In genomic region chr9:7982907-7983306, GRCh38 we compare ENCODE assay signal across 12 cellular contexts.
DNase-seq lines count a peak whose midpoint lies in the region; ATAC-seq lines count a peak whose summit lies in the region.
"Had no signal": no experiment of that assay in that cellular context is flagged by ENCODE, and none has a peak within 500 bp of the region (broad histone marks: within the 10 kb centered on the region; RNA-seq: fewer than 3 reads in every experiment).

No MANE protein-coding gene starts in this region.

- peak; percentile 11 for DNase-seq in stimulated activated CD4-positive, alpha-beta T cell treated with anti-CD3 and anti-CD28 coated beads, Interleukin-15, amount 100 ng/mL, for 24 hours
- DNase-seq in stimulated activated CD4-positive, alpha-beta T cell treated with anti-CD3 and anti-CD28 coated beads, Interleukin-2, amount 100 ng/mL, for 48 hours: no peak
- DNase-seq in T-helper 2 cell treated with Interferon-gamma antibody and Interleukin-4, amounts not matched to agents 5 μg/mL and 100 μg/mL, for 36 hours (ENCODE audit: low spot score): no peak
- DNase-seq in globus pallidus (ENCODE audit: low spot score): peak; percentile 35
- no peak for DNase-seq in stimulated activated naive CD4-positive, alpha-beta T cell treated with Interleukin-2 at 50 U/mL for 16 hours (lab: John Stamatoyannopoulos, UW)
- DNase-seq in NCI-H748 (lab: John Stamatoyannopoulos, UW; ENCODE audit: unreplicated experiment): no peak
- DNase-seq in DMS79 (lab: John Stamatoyannopoulos, UW): no peak
- DNase-seq: activated CD8-positive, alpha-beta memory T cell treated with anti-CD3 and anti-CD28 coated beads, Interleukin-2, amount 50 U/mL, for 48 hours; IMR-90; NCI-H1436; NCI-H510A treated with DMSO at 0.1 percent for 48 hours had no signal

- H3K27ac Mint-ChIP-seq in T-helper 2 cell treated with Interferon-gamma antibody and Interleukin-4, amounts not matched to agents 5 μg/mL and 100 μg/mL, for 36 hours: peak overlapping the region; percentile 82

- peak overlapping the region; percentile 30 for H3K4me3 Mint-ChIP-seq in T-helper 2 cell treated with Interferon-gamma antibody and Interleukin-4, amounts not matched to agents 5 μg/mL and 100 μg/mL, for 36 hours

- peaks cover 4% of the 10 kb centered on the region for H3K9me3 Mint-ChIP-seq in T-helper 2 cell treated with Interferon-gamma antibody and Interleukin-4, amounts not matched to agents 5 μg/mL and 100 μg/mL, for 36 hours

- H3K4me1 Mint-ChIP-seq in T-helper 2 cell treated with Interferon-gamma antibody and Interleukin-4, amounts not matched to agents 5 μg/mL and 100 μg/mL, for 36 hours (ENCODE audit: low read depth): peaks cover 41% of the 10 kb centered on the region

- no peak for ATAC-seq in HG03097 (IDR thresholded peaks at IDR 0.05; ENCODE audit: low FRiP score, unreplicated experiment)

- peaks cover 2% of the 10 kb centered on the region for H3K27me3 Mint-ChIP-seq in T-helper 2 cell treated with Interferon-gamma antibody and Interleukin-4, amounts not matched to agents 5 μg/mL and 100 μg/mL, for 36 hours (ENCODE audit: low read depth)

- peaks cover 19% of the 10 kb centered on the region for H3K36me3 Mint-ChIP-seq in T-helper 2 cell treated with Interferon-gamma antibody and Interleukin-4, amounts not matched to agents 5 μg/mL and 100 μg/mL, for 36 hours (ENCODE audit: low read depth)

Comparison
In these comparisons a context has a peak if more than half of its experiments do, and no peak if none do; other contexts are left out.
1. DNase-seq: peak in stimulated activated CD4-positive, alpha-beta T cell treated with anti-CD3 and anti-CD28 coated beads, Interleukin-15, amount 100 ng/mL, for 24 hours (single experiment) and globus pallidus (single experiment); none in stimulated activated CD4-positive, alpha-beta T cell treated with anti-CD3 and anti-CD28 coated beads, Interleukin-2, amount 100 ng/mL, for 48 hours (0 of 2), T-helper 2 cell treated with Interferon-gamma antibody and Interleukin-4, amounts not matched to agents 5 μg/mL and 100 μg/mL, for 36 hours (single experiment), stimulated activated naive CD4-positive, alpha-beta T cell treated with Interleukin-2 at 50 U/mL for 16 hours (single experiment), NCI-H748 (single experiment) and DMS79 (single experiment).